In the genomic region with DNA sequence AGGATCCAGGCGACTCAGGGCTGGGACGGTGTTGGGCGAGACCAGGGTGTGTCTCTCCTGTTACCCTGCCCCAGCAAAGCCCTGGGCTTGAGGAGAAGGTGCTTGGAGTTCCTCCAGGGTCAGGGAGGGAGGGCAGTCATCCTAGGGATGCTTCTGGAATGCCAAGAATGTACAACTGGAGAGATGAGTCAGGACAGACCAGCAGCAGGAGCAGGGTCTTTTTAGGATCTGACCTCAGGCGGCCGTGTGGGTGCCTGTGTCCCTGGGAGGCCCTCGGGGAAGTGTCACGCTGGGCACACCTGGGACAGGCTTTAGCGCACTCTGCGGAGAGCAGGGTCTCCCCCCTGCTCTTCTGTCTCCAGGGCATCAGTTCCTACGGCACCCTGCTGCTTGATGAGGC, we compare ENCODE assay signal across 12 cellular contexts. TPM values are rescaled to one million over a fixed set of nuclear protein-coding genes. Genes with fewer than 3 reads are reported as not detected.
A peak's percentile ranks its signal among the peaks of the same experiment; 100 is the strongest.
DNase-seq lines count a peak whose midpoint lies in the region; ATAC-seq, FAIRE-seq and TF ChIP-seq lines count a peak whose summit lies in the region.
"Had no signal": no experiment of that assay in that cellular context is flagged by ENCODE, and none has a peak within 500 bp of the region (broad histone marks: within the 10 kb centered on the region; RNA-seq: fewer than 3 reads in every experiment).

No MANE protein-coding gene starts in this region.

- no peak overlapping the region for H3K23ac ChIP-seq in H1 (ENCODE audit: insufficient read length)

- no peak overlapping the region for H3K14ac ChIP-seq in H1 (ENCODE audit: insufficient read length)

- peaks cover 2% of the 10 kb centered on the region for H3K9me3 Mint-ChIP-seq in glutamatergic neuron (ENCODE audit: unreplicated experiment)

- no peak for TF ChIP-seq RAD21 in H1 (IDR thresholded peaks at IDR 0.05 in 1 of 2, conservative IDR thresholded peaks at IDR 0.05 in 1 of 2; ENCODE audit: low read depth in 2 of 2, low read length in 2 of 2)

- peak overlapping the region; percentile 93 for H3K18ac ChIP-seq in H1 (ENCODE audit: extremely low read depth, low read length)

- no peak overlapping the region for H4K5ac ChIP-seq in H1 (ENCODE audit: insufficient read length, low read depth, low read length)

- H3K4me1 Mint-ChIP-seq in glutamatergic neuron (ENCODE audit: low read depth, unreplicated experiment) = peaks cover 8% of the 10 kb centered on the region

- ATAC-seq in mucosa of descending colon (no peak), HG03432 (IDR thresholded peaks at IDR 0.05; ENCODE audit: unreplicated experiment) (no peak)

- no peaks in the 10 kb centered on the region for H3K23me2 ChIP-seq in H1 (ENCODE audit: low read depth, low read length)

- peak overlapping the region; percentile 55; the same call in 1 of the 2 replicates for H3K27ac ChIP-seq in H1 (ENCODE audit: low read depth, low read length)
- H3K27ac ChIP-seq in mucosa of rectum (ENCODE audit: low read depth in 2 of 2, low read length in 2 of 2) = peak overlapping the region; percentile 58 to 83

- TF ChIP-seq CTCF in AG09319 (IDR thresholded peaks at IDR 0.05; ENCODE audit: low read depth, low read length) (no peak), H1 (IDR thresholded peaks at IDR 0.05; ENCODE audit: control extremely low read depth in 1 of 3, insufficient read depth in 1 of 3, low read depth in 1 of 3, low read length in 3 of 3) (no peak), glutamatergic neuron (IDR thresholded peaks at IDR 0.05; ENCODE audit: partially characterized antibody, unreplicated experiment) (no peak), mucosa of descending colon (IDR thresholded peaks at IDR 0.05) (no peak)

- H3K27ac Mint-ChIP-seq in glutamatergic neuron (ENCODE audit: unreplicated experiment) = no peak overlapping the region

- 72% methylated on average over 9 of the region's 10 CpGs; no CpG with 5 or more reads in 1 of the 2 experiments for WGBS in H1 (ENCODE audit: extremely low coverage in 1 of 2, insufficient coverage in 1 of 2, insufficient read length in 1 of 2, insufficient replicate concordance in 2 of 2, low coverage in 1 of 2, low lambda C conversion rate in 2 of 2, missing lambda C conversion rate in 1 of 2), 2 experiments

- DNase-seq in AG09319 (ENCODE audit: extremely low read depth, low read depth) = peak; percentile 45
- peak; percentile 92 for DNase-seq in NCI-H226
- DNase-seq in H1 (ENCODE audit: low read depth in 1 of 2, low spot score in 2 of 2) = peak in 1 of 2 experiments; percentile 83
- DNase-seq in glutamatergic neuron = no peak
- no peak for DNase-seq in mucosa of descending colon
- DNase-seq in head of caudate nucleus = no peak
- DNase-seq: activated CD8-positive, alpha-beta memory T cell treated with anti-CD3 and anti-CD28 coated beads, Interleukin-2, amount 50 U/mL, for 4 hours; left cardiac atrium; NCI-H526 treated with DMSO at 0.1 percent for 48 hours; stimulated activated CD8-positive, alpha-beta memory T cell treated with anti-CD3 and anti-CD28 coated beads, Interleukin-4, amount 100 ng/mL, for 48 hours had no signal

- H3K79me2 ChIP-seq in H1 (ENCODE audit: control insufficient read depth in 1 of 2, insufficient read depth in 2 of 2, low read length in 2 of 2) = no peaks in the 10 kb centered on the region

- no peak overlapping the region for H3K56ac ChIP-seq in H1 (replicated peaks; ENCODE audit: insufficient read length, low read depth, low read length)

- intact Hi-C loops in mucosa of descending colon (cut with DNase I, micrococcal nuclease) = no loop called here
- intact Hi-C loops in head of caudate nucleus (cut with DNase I) = no loop called here

- no peaks in the 10 kb centered on the region for H3K36me3 ChIP-seq in H1 (ENCODE audit: control insufficient read depth in 2 of 4, insufficient read depth in 4 of 4, low read length in 3 of 4)
- H3K36me3 ChIP-seq in mucosa of rectum (ENCODE audit: control insufficient read depth in 2 of 2, insufficient read depth in 2 of 2, low read length in 2 of 2) = peaks cover 0 to 8% of the 10 kb centered on the region in 2 donors
- H3K36me3 ChIP-seq in mucosa of descending colon (ENCODE audit: low read depth) = no peaks in the 10 kb centered on the region

- H3K4me2 ChIP-seq in H1 (ENCODE audit: insufficient read depth in 1 of 2, low read depth in 2 of 2, low read length in 2 of 2) = peak overlapping the region in 1 of 2 experiments; percentile 3; a peak in 1 of 4 replicates

- TF ChIP-seq POLR2A in H1 (IDR thresholded peaks at IDR 0.05; ENCODE audit: control extremely low read depth in 1 of 2, low read depth in 2 of 2, low read length in 2 of 2) = 0 out of 3 replicates have a peak, but pooled peaks of 1 of the 2 experiments have one; percentile 24

- H3K27me3 Mint-ChIP-seq in glutamatergic neuron (ENCODE audit: unreplicated experiment) = peaks cover 1% of the 10 kb centered on the region

- peak overlapping the region; percentile 98 for H2BK12ac ChIP-seq in H1 (ENCODE audit: low read depth, low read length)

- POLR2A ChIA-PET in H1 (lab: Charles Lee; ENCODE audit: partially characterized antibody) = interaction anchor here (1.4 to 1.6 kb wide), 2 partner anchors 16 to 19 kb away, joined by 3 to 4 read pairs; no protein-coding TSS in a partner anchor

- H2AFZ ChIP-seq in H1 (ENCODE audit: low read length) = no peak overlapping the region

- H3K4me1 ChIP-seq in H1 (replicated peaks in 1 of 4; ENCODE audit: control insufficient read depth in 3 of 4, insufficient read depth in 4 of 4, low read length in 3 of 4) (peaks cover 5 to 27% (median 22%) of the 10 kb centered on the region in 4 experiments), mucosa of rectum (ENCODE audit: control insufficient read depth in 2 of 2, insufficient read depth in 2 of 2, low read length in 2 of 2) (peaks cover 37 to 57% of the 10 kb centered on the region in 2 donors), mucosa of descending colon (ENCODE audit: low read depth) (peaks cover 41% of the 10 kb centered on the region)

- no peaks in the 10 kb centered on the region; the same call in 1 of the 2 replicates for H3K79me1 ChIP-seq in H1 (ENCODE audit: low read depth, low read length)

- no peak; a peak in 1 of 3 replicates for TF ChIP-seq EP300 in H1 (IDR thresholded peaks at IDR 0.05; ENCODE audit: borderline replicate concordance in 1 of 2, low read depth in 2 of 2, low read length in 2 of 2)

- H3K9ac ChIP-seq in H1 (replicated peaks in 1 of 4; ENCODE audit: extremely low read depth in 1 of 4, low read depth in 3 of 4, low read length in 3 of 4) (no peak overlapping the region), mucosa of rectum (ENCODE audit: low read depth in 1 of 2, low read length in 2 of 2) (no peak overlapping the region)

- H3K9me3 ChIP-seq in H1 (ENCODE audit: insufficient read depth in 2 of 2, low read depth in 1 of 2, low read length in 1 of 2) (no peaks in the 10 kb centered on the region), mucosa of rectum (ENCODE audit: control insufficient read depth in 2 of 2, low read length in 2 of 2) (no peaks in the 10 kb centered on the region), mucosa of descending colon (no peaks in the 10 kb centered on the region)

- peak overlapping the region; percentile 83 for H2BK5ac ChIP-seq in H1 (ENCODE audit: low read depth, low read length)

- H2BK20ac ChIP-seq in H1 (ENCODE audit: low read length) = peak overlapping the region; percentile 97

- H2AK5ac ChIP-seq in H1 (ENCODE audit: low read depth, low read length) = no peak overlapping the region

- H2BK120ac ChIP-seq in H1 (replicated peaks; ENCODE audit: low read depth, low read length) = no peak overlapping the region

- no peaks in the 10 kb centered on the region for H4K20me1 ChIP-seq in H1 (replicated peaks in 1 of 2; ENCODE audit: control insufficient read depth in 1 of 2, insufficient read depth in 2 of 2, low read length in 2 of 2)

- no peak overlapping the region for H3K4me3 Mint-ChIP-seq in glutamatergic neuron (ENCODE audit: unreplicated experiment)

- H3K27me3 ChIP-seq in H1 (replicated peaks in 1 of 4; ENCODE audit: control insufficient read depth in 3 of 4, extremely low read depth in 1 of 4, insufficient read depth in 3 of 4, low read length in 3 of 4) (no peaks in the 10 kb centered on the region), mucosa of rectum (ENCODE audit: control insufficient read depth in 2 of 2, insufficient read depth in 2 of 2, low read length in 2 of 2) (no peaks in the 10 kb centered on the region)

- no peak overlapping the region for H3K4ac ChIP-seq in H1 (replicated peaks; ENCODE audit: insufficient read length, low read depth, low read length)

- H4K91ac ChIP-seq in H1 (replicated peaks; ENCODE audit: insufficient read length, low read length) = peak overlapping the region; percentile 50

- H3K36me3 Mint-ChIP-seq in glutamatergic neuron (ENCODE audit: unreplicated experiment) = peaks cover 1% of the 10 kb centered on the region

- peak overlapping the region; percentile 73 for H4K8ac ChIP-seq in H1 (ENCODE audit: extremely low read depth, insufficient read depth, low read length)

- H2BK15ac ChIP-seq in H1 (ENCODE audit: low read length) = no peak overlapping the region

- CTCF ChIA-PET in H1 (lab: Charles Lee; ENCODE audit: partially characterized antibody) = interaction anchor here (0.6 to 2.8 kb wide), 5 partner anchors 12 to 77 kb away, joined by 3 to 9 read pairs (median 8); no protein-coding TSS in a partner anchor

- H3K4me3 ChIP-seq in H1 (ENCODE audit: extremely low read depth in 1 of 4, insufficient read depth in 2 of 4, low read depth in 3 of 4, low read length in 4 of 4) = no peak overlapping the region
- no peak overlapping the region for H3K4me3 ChIP-seq in mucosa of rectum (ENCODE audit: low read length in 2 of 2)
- H3K4me3 ChIP-seq in mucosa of descending colon = no peak overlapping the region

- peak; percentile 36 for FAIRE-seq in H1 (lab: Jason Lieb, UNC)

RNA-seq across cellular contexts. Expression of gene MTSS2, which starts 8.2 kb away (rescaled TPM):
- total RNA-seq in H1 (2021; fragmentation: NEBNext Ultra II Directional; extraction: Animal tissue kit (Norgen Biotek cat#: 25700)) = 34.2 and 36.7 TPM in 2 replicates
- polyA plus RNA-seq in H1 (2011; rRNA removed) = 23.3 and 33.8 TPM in 2 replicates
- 26.1 TPM for polyA plus RNA-seq in H1 (2011; cell fraction: cytosol; rRNA removed)
- polyA plus RNA-seq in H1 (2011; cell fraction: nucleus; rRNA removed) = 34.8 TPM
- polyA plus RNA-seq in H1 (2012, experiment 1 of 2) = 22.4 to 38.9 TPM (median 37.5 TPM) in 4 replicates
- 14.0 TPM for polyA plus RNA-seq in H1 (2012, experiment 2 of 2)
- 32.8 TPM for polyA plus RNA-seq in H1 (2013, experiment 1 of 2)
- 34.0 TPM for polyA plus RNA-seq in H1 (2013, experiment 2 of 2)
- 13.3 and 15.3 TPM in 2 replicates for polyA minus RNA-seq in H1 (2011; rRNA and poly(A)+ RNA removed)
- 23.2 TPM for polyA minus RNA-seq in H1 (2011; cell fraction: cytosol; rRNA and poly(A)+ RNA removed)
- polyA minus RNA-seq in H1 (2011; cell fraction: nucleus; rRNA and poly(A)+ RNA removed) = 18.2 TPM
- total RNA-seq in glutamatergic neuron (ENCODE audit: unreplicated experiment) (36.2 TPM), mucosa of descending colon (100 to 1,000 TPM in 1 of 3 donors, 10 to 100 TPM in 2; 11.8 to 151 (median 28.2) TPM)

RNA-seq across cellular contexts. Expression of gene IL34, which starts 47.7 kb away (rescaled TPM):
- 4.0 and 4.6 TPM in 2 replicates for total RNA-seq in H1 (2021; fragmentation: NEBNext Ultra II Directional; extraction: Animal tissue kit (Norgen Biotek cat#: 25700))
- 5.6 and 8.0 TPM in 2 replicates for polyA plus RNA-seq in H1 (2011; rRNA removed)
- polyA plus RNA-seq in H1 (2011; cell fraction: cytosol; rRNA removed) = 6.7 TPM
- polyA plus RNA-seq in H1 (2011; cell fraction: nucleus; rRNA removed) = 9.0 TPM
- polyA plus RNA-seq in H1 (2012, experiment 1 of 2) = 4.6 to 6.5 TPM (median 5.2 TPM) in 4 replicates
- polyA plus RNA-seq in H1 (2012, experiment 2 of 2) = 3.3 TPM
- polyA plus RNA-seq in H1 (2013, experiment 1 of 2) = 2.7 TPM
- polyA plus RNA-seq in H1 (2013, experiment 2 of 2) = 3.3 TPM
- 1.7 and 2.2 TPM in 2 replicates for polyA minus RNA-seq in H1 (2011; rRNA and poly(A)+ RNA removed)
- polyA minus RNA-seq in H1 (2011; cell fraction: cytosol; rRNA and poly(A)+ RNA removed) = 4.3 TPM
- polyA minus RNA-seq in H1 (2011; cell fraction: nucleus; rRNA and poly(A)+ RNA removed) = 1.5 TPM
- 0.42 TPM for total RNA-seq in glutamatergic neuron (ENCODE audit: unreplicated experiment)
- 1 to 10 TPM; 1.2 to 2.2 (median 1.8) TPM for total RNA-seq in mucosa of descending colon

Comparison
In these comparisons a context has a peak if more than half of its experiments do, and no peak if none do; other contexts are left out.
1. DNase-seq: peak in AG09319 (single experiment) and NCI-H226 (single experiment); none in glutamatergic neuron (single experiment), mucosa of descending colon (0 of 3) and head of caudate nucleus (0 of 42).